1 cellular context compared by ENCODE assay signal in the genomic region with DNA sequence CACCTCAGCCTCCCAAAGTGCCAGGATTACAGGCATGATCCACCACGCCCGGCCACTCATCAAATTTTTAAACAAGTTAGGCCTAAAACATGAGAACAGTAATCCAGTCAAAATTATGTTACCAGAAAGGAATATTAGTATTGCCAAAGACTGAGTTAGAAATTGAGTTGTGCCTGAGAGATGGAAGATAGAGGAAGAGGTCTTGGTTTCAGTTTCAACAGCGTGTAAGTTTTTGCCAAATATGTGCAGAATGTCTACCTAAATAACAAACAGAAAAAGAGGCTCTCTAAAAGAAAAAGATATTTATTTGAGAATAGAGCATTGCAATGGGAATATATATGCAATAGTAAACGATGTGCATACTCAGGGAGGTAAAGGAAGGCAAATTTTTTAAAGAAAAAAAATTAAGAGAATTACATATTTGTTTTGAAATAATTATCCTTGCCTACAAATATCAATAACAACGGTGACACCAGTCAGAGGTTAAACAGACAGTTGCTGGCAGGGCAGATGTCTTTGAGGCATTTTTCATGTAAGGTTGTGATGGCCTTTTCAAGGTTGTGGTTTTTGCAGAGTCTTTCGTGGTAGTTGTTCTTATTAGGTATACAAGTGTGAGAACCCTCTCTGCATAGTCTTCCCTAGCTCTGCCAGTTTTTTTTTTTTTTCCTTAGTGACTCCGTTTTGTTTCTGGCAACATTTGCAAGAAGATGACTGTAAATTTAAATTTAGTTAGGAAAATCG.
TF ChIP-seq lines count a peak whose summit lies in the region.

No MANE protein-coding gene starts in this region.

TF ChIP-seq in GM12878, 131 proteins besides CTCF, POLR2A, EP300 and RAD21:
- TF ChIP-seq RCOR1 (conservative IDR thresholded peaks at IDR 0.05; ENCODE audit: low read depth, low read length) (no peak), SRF (IDR thresholded peaks at IDR 0.05; ENCODE audit: low read depth in 2 of 2, low read length in 2 of 2) (0 out of 4 replicates have a peak, but pooled peaks of 1 of the 2 experiments have one; percentile 52), CEBPZ (IDR thresholded peaks at IDR 0.05; ENCODE audit: low read depth, low read length) (no peak)
